20 cellular contexts compared by ENCODE assay signal in the genomic region with DNA sequence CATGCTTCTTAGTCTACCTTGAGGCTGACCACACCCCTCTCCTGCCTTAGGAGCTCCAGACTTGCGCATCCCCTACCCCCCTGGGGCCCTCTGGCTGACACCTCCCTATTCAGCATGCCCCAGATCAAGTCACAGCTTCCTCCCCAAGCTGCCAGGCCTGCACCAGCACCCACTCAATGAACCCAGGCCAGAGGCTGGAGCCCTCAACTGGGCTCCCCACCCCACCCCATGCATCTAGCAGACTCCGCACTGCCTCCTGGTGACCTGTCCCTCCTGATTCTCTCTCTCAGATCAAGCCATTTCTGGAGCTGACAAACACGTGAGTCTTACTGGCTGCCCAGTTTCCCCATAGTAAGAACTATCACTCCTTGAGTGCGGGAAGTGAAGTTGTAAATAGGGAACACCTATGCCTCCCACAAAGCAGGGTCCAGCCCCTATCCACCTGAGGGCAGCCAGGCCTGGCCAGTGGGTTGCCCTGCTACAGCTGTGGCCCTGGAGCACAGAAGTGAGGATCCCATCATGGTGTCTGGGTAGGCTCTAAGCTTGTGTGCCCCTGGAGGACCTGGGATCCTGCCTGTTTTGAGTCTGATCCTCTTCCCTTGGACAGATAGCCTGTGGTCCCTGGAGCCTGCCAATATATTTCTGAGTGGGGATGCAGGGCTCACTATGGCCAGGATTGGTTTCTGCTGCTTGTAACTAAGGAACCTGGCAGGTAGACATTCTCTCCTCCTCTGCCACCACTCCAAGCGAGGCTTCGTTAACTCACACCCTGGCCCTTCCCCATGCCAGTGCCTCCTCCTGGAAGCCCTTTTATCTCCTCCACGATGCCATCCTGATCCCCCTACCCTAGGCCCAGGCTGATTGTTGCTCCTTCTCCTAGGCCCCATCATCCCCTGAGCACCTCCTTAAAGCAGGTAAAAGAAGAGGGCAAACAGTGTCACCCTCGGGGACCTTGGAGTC.
DNase-seq lines count a peak whose midpoint lies in the region; ATAC-seq and TF ChIP-seq lines count a peak whose summit lies in the region.
"Had no signal": no experiment of that assay in that cellular context is flagged by ENCODE, and none has a peak within 500 bp of the region (broad histone marks: within the 10 kb centered on the region; RNA-seq: fewer than 3 reads in every experiment).

No MANE protein-coding gene starts in this region.

- no peak for ATAC-seq in natural killer cell treated with Interleukin-12 subunit alpha and Interleukin-12 subunit beta and Interleukin-15 and Interleukin-18, amount 100 ng/mL, for 72 hours
- ATAC-seq in natural killer cell (no peak), aorta (ENCODE audit: low FRiP score) (no peak), HG02763 (IDR thresholded peaks at IDR 0.05; ENCODE audit: unreplicated experiment) (no peak)
- ATAC-seq: HCT116, left colon had no signal

- no peak overlapping the region for H3K4me3 Mint-ChIP-seq in natural killer cell treated with Interleukin-12 subunit alpha and Interleukin-12 subunit beta and Interleukin-15 and Interleukin-18, amount 100 ng/mL, for 72 hours
- no peak overlapping the region for H3K4me3 Mint-ChIP-seq in natural killer cell
- H3K4me3 Mint-ChIP-seq in nephron, result no peak overlapping the region

- H3K27ac Mint-ChIP-seq in natural killer cell treated with Interleukin-12 subunit alpha and Interleukin-12 subunit beta and Interleukin-15 and Interleukin-18, amount 100 ng/mL, for 72 hours, result no peak overlapping the region
- H3K27ac Mint-ChIP-seq in natural killer cell (no peak overlapping the region), nephron (peak overlapping the region; percentile 38 to 75 (median 42))

- 94 to 95% methylated on average over 8 of the region's 8 CpGs for WGBS in aorta, 2 donors

- no peak overlapping the region for H3K4me3 ChIP-seq in WERI-Rb-1 (ENCODE audit: low read depth, low read length)
- no peak overlapping the region for H3K4me3 ChIP-seq in aorta (ENCODE audit: low read length in 2 of 2)
- H3K4me3 ChIP-seq: esophagus squamous epithelium had no signal

- intact Hi-C loops in natural killer cell (cut with micrococcal nuclease), result no loop called here
- intact Hi-C loops in aorta (cut with DNase I), result no loop called here

- DNase-seq in natural killer cell treated with Interleukin-12 subunit alpha and Interleukin-12 subunit beta and Interleukin-15 and Interleukin-18, amount 100 ng/mL, for 72 hours (ENCODE audit: low spot score), result peak; percentile 48
- DNase-seq in natural killer cell, result no peak
- DNase-seq in WERI-Rb-1, result peak; percentile 12
- DNase-seq in aorta, result peak; percentile 30 to 65
- DNase-seq in UCSD-AML1 (lab: John Stamatoyannopoulos, UW; ENCODE audit: unreplicated experiment), result no peak
- no peak for DNase-seq in NOMO-1 (lab: John Stamatoyannopoulos, UW; ENCODE audit: unreplicated experiment in 2 of 2)
- DNase-seq: activated CD4-positive, alpha-beta T cell treated with anti-CD3 and anti-CD28 coated beads for 4 hours; activated naive CD4-positive, alpha-beta T cell; AML-193; Calu3; cerebellar nuclear complex; effector CD4-positive, alpha-beta T cell; esophagus squamous epithelium; midbrain; NCI-H1105; NCI-H2081 had no signal

- H3K4me1 ChIP-seq in aorta (ENCODE audit: control insufficient read depth in 1 of 2, insufficient read depth in 2 of 2, low read length in 2 of 2), result no peaks in the 10 kb centered on the region

- no peaks in the 10 kb centered on the region for H3K27me3 ChIP-seq in WERI-Rb-1 (ENCODE audit: insufficient read depth, low read depth, severe bottlenecking)
- no peaks in the 10 kb centered on the region for H3K27me3 ChIP-seq in aorta (ENCODE audit: control insufficient read depth in 1 of 2, insufficient read depth in 2 of 2, low read length in 1 of 2)
- H3K27me3 ChIP-seq: esophagus squamous epithelium had no signal

- TF ChIP-seq CTCF in natural killer cell (IDR thresholded peaks at IDR 0.05), result no peak
- TF ChIP-seq CTCF in WERI-Rb-1 (IDR thresholded peaks at IDR 0.05; ENCODE audit: low read depth, low read length), result peak; percentile 24; the same call in 1 of the 2 replicates
- no peak for TF ChIP-seq CTCF in nephron (IDR thresholded peaks at IDR 0.05; ENCODE audit: unreplicated experiment in 3 of 3)

- H3K9me3 ChIP-seq in WERI-Rb-1 (ENCODE audit: severe bottlenecking) (no peaks in the 10 kb centered on the region), aorta (ENCODE audit: control insufficient read depth, low read length) (no peaks in the 10 kb centered on the region)
- H3K9me3 ChIP-seq: esophagus squamous epithelium had no signal

- no peaks in the 10 kb centered on the region for H3K36me3 Mint-ChIP-seq in natural killer cell treated with Interleukin-12 subunit alpha and Interleukin-12 subunit beta and Interleukin-15 and Interleukin-18, amount 100 ng/mL, for 72 hours
- H3K36me3 Mint-ChIP-seq in natural killer cell (peaks cover 5% of the 10 kb centered on the region), nephron (ENCODE audit: low read depth) (no peaks in the 10 kb centered on the region)

- H3K4me1 Mint-ChIP-seq in natural killer cell treated with Interleukin-12 subunit alpha and Interleukin-12 subunit beta and Interleukin-15 and Interleukin-18, amount 100 ng/mL, for 72 hours (ENCODE audit: low read depth in 2 of 2), result peaks cover 21 to 32% of the 10 kb centered on the region in 2 donors
- H3K4me1 Mint-ChIP-seq in natural killer cell (peaks cover 31 to 54% of the 10 kb centered on the region in 2 donors), nephron (peaks cover 55% of the 10 kb centered on the region)

- H3K36me3 ChIP-seq in WERI-Rb-1 (no peaks in the 10 kb centered on the region), aorta (ENCODE audit: control insufficient read depth in 1 of 2, insufficient read depth in 2 of 2, low read length in 1 of 2) (no peaks in the 10 kb centered on the region)
- H3K36me3 ChIP-seq: esophagus squamous epithelium had no signal

- no peaks in the 10 kb centered on the region for H3K9me3 Mint-ChIP-seq in natural killer cell treated with Interleukin-12 subunit alpha and Interleukin-12 subunit beta and Interleukin-15 and Interleukin-18, amount 100 ng/mL, for 72 hours
- no peaks in the 10 kb centered on the region for H3K9me3 Mint-ChIP-seq in natural killer cell
- no peaks in the 10 kb centered on the region for H3K9me3 Mint-ChIP-seq in nephron

- H3K27me3 Mint-ChIP-seq in natural killer cell treated with Interleukin-12 subunit alpha and Interleukin-12 subunit beta and Interleukin-15 and Interleukin-18, amount 100 ng/mL, for 72 hours, result peaks cover 35 to 38% of the 10 kb centered on the region in 2 donors
- H3K27me3 Mint-ChIP-seq in natural killer cell (ENCODE audit: low read depth in 2 of 2) (peaks cover 42% of the 10 kb centered on the region in 2 donors), nephron (ENCODE audit: low read depth) (peaks cover 16% of the 10 kb centered on the region)

- no peak overlapping the region for H3K27ac ChIP-seq in WERI-Rb-1
- H3K27ac ChIP-seq in aorta (ENCODE audit: low read depth in 1 of 2, low read length in 2 of 2), result no peak overlapping the region
- H3K27ac ChIP-seq: esophagus squamous epithelium had no signal

Comparison
In these comparisons a context has a peak if more than half of its experiments do, and no peak if none do; other contexts are left out.
1. DNase-seq: peak in natural killer cell treated with Interleukin-12 subunit alpha and Interleukin-12 subunit beta and Interleukin-15 and Interleukin-18, amount 100 ng/mL, for 72 hours (single experiment), WERI-Rb-1 (single experiment) and aorta (2 of 2); none in natural killer cell (single experiment), UCSD-AML1 (single experiment) and NOMO-1 (0 of 2).
2. H3K27ac Mint-ChIP-seq: peak in nephron (3 of 3); none in natural killer cell treated with Interleukin-12 subunit alpha and Interleukin-12 subunit beta and Interleukin-15 and Interleukin-18, amount 100 ng/mL, for 72 hours (0 of 2) and natural killer cell (0 of 2).